ENCODE assay signal across 8 cellular contexts in genomic region chr12:52203126-52203921, GRCh38. TPM values are rescaled to one million over a fixed set of nuclear protein-coding genes. Genes with fewer than 3 reads are reported as not detected.
A peak's percentile ranks its signal among the peaks of the same experiment; 100 is the strongest.
DNase-seq lines count a peak whose midpoint lies in the region; ATAC-seq and TF ChIP-seq lines count a peak whose summit lies in the region.

No MANE protein-coding gene starts in this region.

- TF ChIP-seq POLR2A in vagina (IDR thresholded peaks at IDR 0.05), result no peak

- H3K9me3 ChIP-seq in neural cell (ENCODE audit: low read length), result no peaks in the 10 kb centered on the region
- H3K9me3 ChIP-seq in vagina, result no peaks in the 10 kb centered on the region

- TF ChIP-seq EP300 in neural cell (conservative IDR thresholded peaks at IDR 0.05; ENCODE audit: poor library complexity, severe bottlenecking), result no peak

- intact Hi-C loops in vagina (cut with DNase I), result no loop called here

- peak overlapping the region; percentile 5 for H3K9ac ChIP-seq in neural cell (ENCODE audit: low read length)

- H3K36me3 ChIP-seq in neural cell (ENCODE audit: insufficient read depth, low read length) (no peaks in the 10 kb centered on the region), vagina (no peaks in the 10 kb centered on the region)

- no peak for TF ChIP-seq RAD21 in neural cell (conservative IDR thresholded peaks at IDR 0.05)

- H3K27me3 ChIP-seq in HL-60 (ENCODE audit: insufficient read depth, poor library complexity, severe bottlenecking) (no peaks in the 10 kb centered on the region), neural cell (ENCODE audit: insufficient read depth, low read depth, low read length) (no peaks in the 10 kb centered on the region), vagina (no peaks in the 10 kb centered on the region)

- TF ChIP-seq CTCF in HL-60 (IDR thresholded peaks at IDR 0.05; ENCODE audit: insufficient read depth, low read length) (no peak), neural cell (IDR thresholded peaks at IDR 0.05; ENCODE audit: poor library complexity, severe bottlenecking) (no peak), vagina (IDR thresholded peaks at IDR 0.05) (no peak), GM10248 (IDR thresholded peaks at IDR 0.05; ENCODE audit: control extremely low read depth, extremely low read depth, low read depth, missing control alignments) (no peak)

- H4K20me1 ChIP-seq in neural cell (ENCODE audit: insufficient read depth), result no peaks in the 10 kb centered on the region

- H3K4me3 ChIP-seq in HL-60 (replicated peaks; ENCODE audit: insufficient read depth, low read length), result no peak overlapping the region
- H3K4me3 ChIP-seq in neural cell (ENCODE audit: low read length), result no peak overlapping the region
- H3K4me3 ChIP-seq in vagina, result no peak overlapping the region

- H2AFZ ChIP-seq in neural cell (ENCODE audit: low read depth, low read length), result no peak overlapping the region

- no peaks in the 10 kb centered on the region for H3F3A ChIP-seq in neural cell (ENCODE audit: insufficient read depth, low read length, poor library complexity, severe bottlenecking)

- H3K27ac ChIP-seq in HL-60 (replicated peaks), result peak overlapping the region; percentile 79
- H3K27ac ChIP-seq in neural cell (ENCODE audit: low read length), result no peak overlapping the region
- H3K27ac ChIP-seq in vagina, result no peak overlapping the region

- ATAC-seq in esophagus mucosa, result peak; percentile 85
- ATAC-seq in HG02798 (IDR thresholded peaks at IDR 0.05; ENCODE audit: poor library complexity, unreplicated experiment), result no peak

- H3K79me2 ChIP-seq in neural cell (replicated peaks; ENCODE audit: insufficient read depth, low read length), result no peaks in the 10 kb centered on the region

- H3K9me2 ChIP-seq in neural cell (ENCODE audit: insufficient read depth, low read length), result no peaks in the 10 kb centered on the region

- CTCF ChIA-PET in GM10248 (lab: Yijun Ruan, JAX), result interaction anchor here (1.3 kb wide), 1 partner anchor 9 kb away, joined by 6 read pairs; no protein-coding TSS in a partner anchor

- DNase-seq in AG20443 (ENCODE audit: low spot score) (peak; percentile 87), HL-60 (ENCODE audit: low read depth in 1 of 2, low spot score in 1 of 2) (peak; percentile 97 to 100), SHP77 treated with DMSO at 0.1 percent for 48 hours (lab: John Stamatoyannopoulos, UW) (peak; percentile 34), vagina (ENCODE audit: extremely low spot score in 2 of 2) (no peak), GM10248 (ENCODE audit: extremely low spot score) (no peak)

- H3K4me2 ChIP-seq in neural cell (ENCODE audit: low read length), result no peak overlapping the region

- peaks cover 31% of the 10 kb centered on the region for H3K4me1 ChIP-seq in vagina

- POLR2A ChIA-PET in GM10248 (lab: Yijun Ruan, JAX), result no interaction called here

TF ChIP-seq in neural cell, 6 proteins besides CTCF, POLR2A, EP300 and RAD21:
- TF ChIP-seq MXI1 (conservative IDR thresholded peaks at IDR 0.05; ENCODE audit: poor library complexity, severe bottlenecking) (no peak), POLR2AphosphoS5 (IDR thresholded peaks at IDR 0.05) (peak; percentile 12)

RNA-seq across cellular contexts. Expression of gene KRT80, which starts 11.5 kb away (rescaled TPM):
- total RNA-seq in esophagus mucosa (17.9 TPM), vagina (7.9 TPM)
- polyA plus RNA-seq in neural cell, result not detected in 2 replicates
- not detected in 2 replicates for polyA minus RNA-seq in neural cell

RNA-seq across cellular contexts. Expression of gene KRT7, which starts 29.7 kb away (rescaled TPM):
- total RNA-seq in esophagus mucosa, result 113 TPM
- polyA plus RNA-seq in neural cell, result not detected in 2 replicates
- polyA minus RNA-seq in neural cell, result not detected in 2 replicates
- 7.6 TPM for total RNA-seq in vagina

Comparison
In these comparisons a context has a peak if more than half of its experiments do, and no peak if none do; other contexts are left out.
1. DNase-seq: peak in AG20443 (single experiment), HL-60 (2 of 2) and SHP77 treated with DMSO at 0.1 percent for 48 hours (single experiment); none in vagina (0 of 2) and GM10248 (single experiment).
2. RNA of gene KRT7, which starts 29.7 kb away (total RNA-seq): 113 TPM in esophagus mucosa (single experiment); 7.6 TPM in vagina (single experiment); every median in the first group is over 10 times any median in the second.